Comparison of ENCODE assay signal across 15 cellular contexts in the genomic region with DNA sequence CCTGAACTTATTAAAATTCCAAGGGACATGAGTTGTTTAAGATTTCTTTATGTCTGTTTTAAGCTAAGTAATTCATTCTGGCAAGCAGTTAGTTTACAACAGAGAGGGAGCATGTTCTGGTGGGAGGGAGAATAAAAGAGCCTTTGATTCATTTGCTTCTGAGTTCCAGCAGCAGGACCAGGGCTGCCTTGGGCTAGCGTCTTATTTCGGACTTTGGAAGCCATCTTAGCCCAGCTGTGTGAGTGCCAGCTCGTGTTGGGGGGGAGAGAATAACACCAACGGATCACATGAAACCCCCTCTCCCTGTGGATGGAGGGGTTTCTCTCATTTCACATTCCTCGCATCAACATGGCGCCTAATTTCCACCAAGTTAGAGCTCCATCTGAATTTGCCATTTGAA. TPM values are rescaled to one million over a fixed set of nuclear protein-coding genes. Genes with fewer than 3 reads are reported as not detected.
A peak's percentile ranks its signal among the peaks of the same experiment; 100 is the strongest.
DNase-seq lines count a peak whose midpoint lies in the region; ATAC-seq, FAIRE-seq and TF ChIP-seq lines count a peak whose summit lies in the region.
"Had no signal": no experiment of that assay in that cellular context is flagged by ENCODE, and none has a peak within 500 bp of the region (broad histone marks: within the 10 kb centered on the region; RNA-seq: fewer than 3 reads in every experiment).

No MANE protein-coding gene starts in this region.

- H4K20me1 ChIP-seq in K562 (replicated peaks; ENCODE audit: control insufficient read depth, insufficient read depth, low read length) = no peaks in the 10 kb centered on the region

- H2AFZ ChIP-seq in K562 (ENCODE audit: low read depth, low read length) = peak overlapping the region; percentile 63

- no peak for TF ChIP-seq EP300 in K562 (IDR thresholded peaks at IDR 0.05; ENCODE audit: low read length)

- WGBS in K562 (ENCODE audit: insufficient coverage, low coverage, missing lambda C conversion rate) = 46% methylated on average over 5 of the region's 6 CpGs
- WGBS in right cardiac atrium = 60% methylated on average over 6 of the region's 6 CpGs

- H3K9ac ChIP-seq in K562 (ENCODE audit: insufficient read depth in 1 of 2, low read depth in 2 of 2, low read length in 2 of 2) = peak overlapping the region; percentile 63 to 82; a peak in 3 of 4 replicates

- FAIRE-seq in K562 (lab: Jason Lieb, UNC) = peak; percentile 35
- FAIRE-seq: A204.1, GM12878 had no signal

- H3K4me1 ChIP-seq in A673 (ENCODE audit: insufficient read depth, low read length, poor library complexity, severe bottlenecking) (peaks cover 31% of the 10 kb centered on the region), K562 (replicated peaks in 1 of 2; ENCODE audit: control insufficient read depth in 2 of 2, insufficient read depth in 2 of 2, low read length in 2 of 2) (peaks cover 19 to 26% of the 10 kb centered on the region in 2 experiments; a peak in 4 of 5 replicates), right cardiac atrium (ENCODE audit: control insufficient read depth, insufficient read depth, low read length) (peaks cover 7% of the 10 kb centered on the region)

- no peaks in the 10 kb centered on the region for H3K27me3 ChIP-seq in A673 (replicated peaks; ENCODE audit: insufficient read depth, low read depth, low read length, poor library complexity)
- no peaks in the 10 kb centered on the region for H3K27me3 ChIP-seq in K562 (ENCODE audit: control insufficient read depth in 2 of 2, insufficient read depth in 2 of 2, low read length in 2 of 2)
- H3K27me3 ChIP-seq in right cardiac atrium (ENCODE audit: control insufficient read depth, insufficient read depth) = no peaks in the 10 kb centered on the region
- H3K27me3 ChIP-seq: MG63, SJSA1 had no signal

- TF ChIP-seq RAD21 in K562 (CRISPR knock-in tag; conservative IDR thresholded peaks at IDR 0.05 in 1 of 2, IDR thresholded peaks at IDR 0.05 in 1 of 2) = no peak

- in situ Hi-C loops in K562 (cut with MboI) = no loop called here

- POLR2A ChIA-PET in A673 (lab: Charles Lee; ENCODE audit: low non-redundant PET) = interaction anchor here (0.6 kb wide), 1 partner anchor 35 kb away, joined by 3 read pairs; no protein-coding TSS in a partner anchor
- POLR2A ChIA-PET in K562 (lab: Yijun Ruan, JAX) = interaction anchor here (0.7 to 2.5 kb wide), 3 partner anchors 9 to 15 kb away, joined by 4 to 11 read pairs (median 5); no protein-coding TSS in a partner anchor

- BruUV-seq in A673 (replicated peaks; lab: Mats Ljungman, UMichigan) (no TSS peak), K562 (replicated peaks; lab: Mats Ljungman, UMichigan) (no TSS peak)

- peak overlapping the region; percentile 67 for H3K4me2 ChIP-seq in K562 (ENCODE audit: insufficient read depth, low read length)

- 0 out of 3 replicates have a peak, but pooled peaks have one; percentile 1 for ATAC-seq in K562
- peak; percentile 25 to 55 for ATAC-seq in right cardiac atrium
- ATAC-seq in HG02588 (IDR thresholded peaks at IDR 0.05; ENCODE audit: unreplicated experiment) = no peak
- ATAC-seq: activated T-cell treated with anti-CD3 and anti-CD28 coated beads, Interleukin-2, amount 50 U/mL, for 4 hours; GM12878 had no signal

- H3K4me3 ChIP-seq in A673 (ENCODE audit: low read depth, low read length, poor library complexity, severe bottlenecking) (no peak overlapping the region), K562 (no peak overlapping the region), right cardiac atrium (ENCODE audit: low read length) (no peak overlapping the region)
- H3K4me3 ChIP-seq: GM12878, MG63, SJSA1 had no signal

- TF ChIP-seq CTCF in A673 (conservative IDR thresholded peaks at IDR 0.05; ENCODE audit: low read depth, low read length) (no peak), K562 (IDR thresholded peaks at IDR 0.05 in 2 of 3, conservative IDR thresholded peaks at IDR 0.05 in 1 of 3; ENCODE audit: insufficient read depth in 2 of 3, low read depth in 1 of 3, low read length in 3 of 3) (no peak)

- CTCF ChIA-PET in A673 (lab: Charles Lee) = no interaction called here
- CTCF ChIA-PET in K562 (lab: Yijun Ruan, JAX; ENCODE audit: low intra/inter-chr PET ratio) = no interaction called here

- H3K36me3 ChIP-seq in A673 (ENCODE audit: insufficient read depth, low read length, poor library complexity, severe bottlenecking) (no peaks in the 10 kb centered on the region), K562 (ENCODE audit: control insufficient read depth, insufficient read depth, low read length) (no peaks in the 10 kb centered on the region; the same call in 2 of the 3 replicates)
- H3K36me3 ChIP-seq: MG63, SJSA1 had no signal

- DNase-seq in A673 (ENCODE audit: low spot score) (peak; percentile 36), K562 (ENCODE audit: extremely low read depth in 1 of 4, low spot score in 3 of 4) (no peak), right cardiac atrium (peak in 1 of 3 donors; percentile 61), pons (ENCODE audit: low spot score) (peak; percentile 90), NOMO-1 treated with DMSO at 0.1 percent for 48 hours (lab: John Stamatoyannopoulos, UW; ENCODE audit: unreplicated experiment) (no peak), SKM-1 treated with dmso at 0.1 percent for 144 hours (lab: John Stamatoyannopoulos, UW; ENCODE audit: unreplicated experiment) (no peak)
- no peak for DNase-seq in stimulated activated CD4-positive, alpha-beta T cell treated with anti-CD3 and anti-CD28 coated beads, Interleukin-2, amount 100 ng/mL, for 24 hours
- DNase-seq: activated CD4-positive, alpha-beta T cell treated with anti-CD3 and anti-CD28 coated beads, Interleukin-2, amount 50 U/mL, for 1 hour; activated T-cell treated with anti-CD3 and anti-CD28 coated beads, Interleukin-2, amount 50 U/mL, for 4 hours; dermis blood vessel endothelial cell; MG63 had no signal

- no peaks in the 10 kb centered on the region for H3K9me3 ChIP-seq in A673 (ENCODE audit: low read depth, low read length, poor library complexity, severe bottlenecking)
- no peaks in the 10 kb centered on the region for H3K9me3 ChIP-seq in K562 (replicated peaks; ENCODE audit: control insufficient read depth, insufficient read depth, low read depth, low read length)
- H3K9me3 ChIP-seq in right cardiac atrium (ENCODE audit: control insufficient read depth, low read length) = no peaks in the 10 kb centered on the region
- H3K9me3 ChIP-seq: MG63, SJSA1 had no signal

- TF ChIP-seq POLR2A in K562 (conservative IDR thresholded peaks at IDR 0.05) = no peak

- no peaks in the 10 kb centered on the region for H3K9me1 ChIP-seq in K562 (ENCODE audit: control insufficient read depth, insufficient read depth, low read length)

- H3K27ac ChIP-seq in A673 (ENCODE audit: low read depth, low read length, poor library complexity, severe bottlenecking) = peak overlapping the region; percentile 55
- peak overlapping the region; percentile 68 for H3K27ac ChIP-seq in K562 (ENCODE audit: extremely low read depth, low read depth, low read length)
- peak overlapping the region; percentile 87 for H3K27ac ChIP-seq in right cardiac atrium (ENCODE audit: low read length)
- H3K27ac ChIP-seq: SJSA1 had no signal

- intact Hi-C loops in A673 (cut with micrococcal nuclease; ENCODE audit: unreplicated experiment) = no loop called here
- intact Hi-C loops in K562 (cut with micrococcal nuclease) = no loop called here
- intact Hi-C loops in right cardiac atrium (cut with DNase I) = no loop called here

- H3K79me2 ChIP-seq in K562 (ENCODE audit: control insufficient read depth, insufficient read depth, low read length) = peaks cover 19% of the 10 kb centered on the region

TF ChIP-seq in K562, 482 proteins besides CTCF, POLR2A, EP300 and RAD21 (continues in another document):
- TF ChIP-seq ZNF124 (CRISPR knock-in tag; IDR thresholded peaks at IDR 0.05) (no peak), YY1 (IDR thresholded peaks at IDR 0.05; ENCODE audit: borderline replicate concordance in 1 of 3, control insufficient read depth in 1 of 3, extremely low read depth in 1 of 3, insufficient read depth in 3 of 3, insufficient read length in 1 of 3, insufficient replicate concordance in 2 of 3, low read depth in 1 of 3, low read length in 2 of 3) (peak in 1 of 3 experiments; percentile 71), ZSCAN29 (IDR thresholded peaks at IDR 0.05) (no peak)

RNA-seq across cellular contexts. Expression of gene GAB1, which starts 7.3 kb away (rescaled TPM):
- total RNA-seq in A673 (2021) (27.6 and 32.8 TPM in 2 replicates), K562 (2014; rRNA removed) (5.3 and 8.9 TPM in 2 replicates), K562 (2014; rRNA removed; fragmentation: Illumina TruSeq; extraction: Trizol) (9.7 and 12.0 TPM in 2 replicates), K562 (2015; rRNA removed; fragmentation: Illumina TruSeq; extraction: Trizol) (8.0 and 8.7 TPM in 2 replicates), K562 (2021) (10.3 and 10.9 TPM in 2 replicates), right cardiac atrium (10 to 100 TPM; 46.8 to 73.4 (median 59.0) TPM)
- total RNA-seq in K562 (2011; cell fraction: chromatin; rRNA removed; ENCODE audit: low replicate concordance) = 25.0 and 56.0 TPM in 2 replicates
- total RNA-seq in K562 (2011; cell fraction: nucleolus; rRNA removed) = 10.0 and 11.8 TPM in 2 replicates
- total RNA-seq in K562 (2011; cell fraction: nucleoplasm; rRNA removed) = 25.5 and 30.8 TPM in 2 replicates
- polyA plus RNA-seq in K562 (2011; rRNA removed) (7.5 and 8.8 TPM in 2 replicates), K562 (2014; fragmentation: Illumina TruSeq; extraction: Trizol) (12.4 and 14.6 TPM in 2 replicates), K562 (2014; fragmentation: Nextera tagmentation; extraction: Ambion mirVana) (1 to 10 TPM; 1.3 to 2.2 TPM), K562 (2014; rRNA removed) (2.9 and 7.1 TPM in 2 replicates), right cardiac atrium (11.0 TPM)
- polyA plus RNA-seq in K562 (2011; cell fraction: cytosol; rRNA removed) = 3.1 and 3.5 TPM in 2 replicates
- 14.7 and 16.9 TPM in 2 replicates for polyA plus RNA-seq in K562 (2011; cell fraction: nucleus; rRNA removed)
- polyA plus RNA-seq in K562 (2012) = 2.7 and 5.0 TPM in 2 replicates
- polyA minus RNA-seq in K562 (2011; rRNA and poly(A)+ RNA removed) = 17.5 and 25.5 TPM in 2 replicates
- polyA minus RNA-seq in K562 (2011; cell fraction: cytosol; rRNA and poly(A)+ RNA removed) = 7.1 and 7.4 TPM in 2 replicates
- 14.5 and 16.8 TPM in 2 replicates for polyA minus RNA-seq in K562 (2011; cell fraction: nucleus; rRNA and poly(A)+ RNA removed)

Comparison
In these comparisons a context has a peak if more than half of its experiments do, and no peak if none do; other contexts are left out.
1. DNase-seq: peak in A673 (single experiment) and pons (single experiment); none in K562 (0 of 4), stimulated activated CD4-positive, alpha-beta T cell treated with anti-CD3 and anti-CD28 coated beads, Interleukin-2, amount 100 ng/mL, for 24 hours (0 of 2), NOMO-1 treated with DMSO at 0.1 percent for 48 hours (single experiment) and SKM-1 treated with dmso at 0.1 percent for 144 hours (single experiment).
2. Peak in every context shown above with its lines, with median percentiles within 50 percentile points of each other: H3K27ac ChIP-seq.